ENCODE assay signal across 7 cellular contexts in genomic region chr10:86520871-86521619, GRCh38.
DNase-seq lines count a peak whose midpoint lies in the region; ATAC-seq and TF ChIP-seq lines count a peak whose summit lies in the region.

No MANE protein-coding gene starts in this region.

- H4K20me1 ChIP-seq in MM.1S (ENCODE audit: insufficient read depth, low read length) = peaks cover 22% of the 10 kb centered on the region; the same call in 1 of the 2 replicates

- H3K27me3 ChIP-seq in MM.1S (replicated peaks; ENCODE audit: insufficient read depth, low read length) (no peaks in the 10 kb centered on the region), mucosa of rectum (ENCODE audit: control insufficient read depth in 2 of 2, insufficient read depth in 2 of 2, low read length in 2 of 2) (no peaks in the 10 kb centered on the region), subcutaneous abdominal adipose tissue (ENCODE audit: control insufficient read depth in 5 of 5, insufficient read depth in 4 of 5, low read length in 5 of 5) (no peaks in the 10 kb centered on the region)

- H3K9ac ChIP-seq in MM.1S (ENCODE audit: low read length) (peak overlapping the region; percentile 88), mucosa of rectum (ENCODE audit: low read depth in 1 of 2, low read length in 2 of 2) (peak overlapping the region; percentile 83 to 91), subcutaneous abdominal adipose tissue (ENCODE audit: low read length in 5 of 5) (peak overlapping the region; percentile 81 to 99 (median 94))

- H3K27ac ChIP-seq in MM.1S (ENCODE audit: low read length) (peak overlapping the region; percentile 81), mucosa of rectum (ENCODE audit: low read depth in 2 of 2, low read length in 2 of 2) (peak overlapping the region; percentile 91 to 93), subcutaneous abdominal adipose tissue (ENCODE audit: low read depth, low read length) (peak overlapping the region; percentile 84)

- H2AFZ ChIP-seq in MM.1S (ENCODE audit: low read length) = peak overlapping the region; percentile 35; the same call in 1 of the 2 replicates

- no peaks in the 10 kb centered on the region for H3K9me2 ChIP-seq in MM.1S (replicated peaks; ENCODE audit: insufficient read depth, low read length)

- no peaks in the 10 kb centered on the region for H3K9me3 ChIP-seq in MM.1S (replicated peaks; ENCODE audit: insufficient read depth, low read length)
- no peaks in the 10 kb centered on the region for H3K9me3 ChIP-seq in mucosa of rectum (ENCODE audit: control insufficient read depth in 2 of 2, low read length in 2 of 2)
- no peaks in the 10 kb centered on the region for H3K9me3 ChIP-seq in subcutaneous abdominal adipose tissue (ENCODE audit: control insufficient read depth in 5 of 5, low read length in 5 of 5)

- H3K79me2 ChIP-seq in MM.1S (ENCODE audit: low read length) = peaks cover 67% of the 10 kb centered on the region

- H3K4me3 ChIP-seq in MM.1S (ENCODE audit: low read length) (peak overlapping the region; percentile 80), mucosa of rectum (ENCODE audit: low read length in 2 of 2) (peak overlapping the region; percentile 89 to 91), subcutaneous abdominal adipose tissue (ENCODE audit: low read depth in 1 of 5, low read length in 5 of 5) (peak overlapping the region; percentile 74 to 88 (median 85))

- peak overlapping the region; percentile 78 for H3K4me2 ChIP-seq in MM.1S (ENCODE audit: low read depth, low read length)

- no peaks in the 10 kb centered on the region for H3F3A ChIP-seq in MM.1S (ENCODE audit: insufficient read depth, low read length)

- peak; percentile 18 for ATAC-seq in GM18498 (IDR thresholded peaks at IDR 0.05; ENCODE audit: unreplicated experiment)

- TF ChIP-seq CTCF in MM.1S (IDR thresholded peaks at IDR 0.05; ENCODE audit: low read length) = no peak

- H3K36me3 ChIP-seq in MM.1S (replicated peaks; ENCODE audit: insufficient read depth, low read length) = peaks cover 13% of the 10 kb centered on the region; the same call in 1 of the 2 replicates
- peaks cover 0 to 12% of the 10 kb centered on the region in 2 donors for H3K36me3 ChIP-seq in mucosa of rectum (ENCODE audit: control insufficient read depth in 2 of 2, insufficient read depth in 2 of 2, low read length in 2 of 2)
- peaks cover 0 to 11% (median 2%) of the 10 kb centered on the region in 5 donors for H3K36me3 ChIP-seq in subcutaneous abdominal adipose tissue (ENCODE audit: control insufficient read depth in 5 of 5, insufficient read depth in 5 of 5, low read length in 5 of 5)

- H3K4me1 ChIP-seq in MM.1S (ENCODE audit: low read length) (peaks cover 20% of the 10 kb centered on the region), mucosa of rectum (ENCODE audit: control insufficient read depth in 2 of 2, insufficient read depth in 2 of 2, low read length in 2 of 2) (peaks cover 15 to 25% of the 10 kb centered on the region in 2 donors), subcutaneous abdominal adipose tissue (ENCODE audit: control insufficient read depth in 5 of 5, insufficient read depth in 5 of 5, low read length in 5 of 5) (peaks cover 2 to 50% (median 42%) of the 10 kb centered on the region in 5 donors)

- DNase-seq in HCEC 1CT = peak; percentile 53
- DNase-seq in MM.1S = peak; percentile 50
- peak; percentile 30 for DNase-seq in activated CD8-positive, alpha-beta memory T cell treated with anti-CD3 and anti-CD28 coated beads, Interleukin-2, amount 50 U/mL, for 4 hours
- DNase-seq in epidermal melanocyte (ENCODE audit: insufficient read length, low spot score) = peak; percentile 64

Comparison
In these comparisons a context has a peak if more than half of its experiments do, and no peak if none do; other contexts are left out.
1. Peak in every context shown above with its lines: DNase-seq, ATAC-seq, H3K4me3 ChIP-seq and H3K27ac ChIP-seq.